ENCODE assay signal across 16 cellular contexts in the genomic region with DNA sequence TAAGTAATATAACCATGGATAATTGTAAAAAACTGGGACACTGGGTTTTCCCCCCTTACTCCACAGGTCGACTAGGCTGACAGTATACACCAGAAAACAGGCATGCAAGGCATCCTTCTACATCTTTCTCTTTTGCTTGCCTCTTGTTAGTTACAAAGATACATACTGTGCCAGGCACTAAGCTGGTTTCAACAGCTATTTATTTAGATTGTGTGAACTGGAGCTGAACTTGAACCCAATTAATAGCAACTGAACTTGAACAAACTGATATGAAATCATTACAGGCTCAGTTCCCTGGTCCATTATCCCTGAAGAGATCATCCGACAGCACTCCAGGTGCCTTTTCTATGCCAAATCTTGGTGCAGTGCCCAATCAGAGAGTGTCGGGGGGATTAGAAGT.
A peak's percentile ranks its signal among the peaks of the same experiment; 100 is the strongest.
DNase-seq lines count a peak whose midpoint lies in the region; ATAC-seq and TF ChIP-seq lines count a peak whose summit lies in the region.
"Had no signal": no experiment of that assay in that cellular context is flagged by ENCODE, and none has a peak within 500 bp of the region (broad histone marks: within the 10 kb centered on the region; RNA-seq: fewer than 3 reads in every experiment).

No MANE protein-coding gene starts in this region.

- no peak for TF ChIP-seq CTCF in HFFc6 (IDR thresholded peaks at IDR 0.05)

- ATAC-seq in GM18867 (IDR thresholded peaks at IDR 0.05; ENCODE audit: unreplicated experiment) (no peak), HG03039 (IDR thresholded peaks at IDR 0.05; ENCODE audit: unreplicated experiment) (no peak)

- no peak overlapping the region for H3K4me3 Mint-ChIP-seq in HFFc6
- H3K4me3 Mint-ChIP-seq: CD8-positive, alpha-beta memory T cell had no signal

- no peaks in the 10 kb centered on the region for H3K27me3 Mint-ChIP-seq in HFFc6 (ENCODE audit: insufficient read depth)

- H3K9me3 Mint-ChIP-seq in HFFc6, result no peaks in the 10 kb centered on the region

- H3K4me1 Mint-ChIP-seq in HFFc6 (ENCODE audit: low read depth), result peaks cover 34% of the 10 kb centered on the region

- peak overlapping the region; percentile 49; the same call in 1 of the 2 replicates for H3K27ac Mint-ChIP-seq in HFFc6
- H3K27ac Mint-ChIP-seq: CD8-positive, alpha-beta memory T cell had no signal

- H3K36me3 Mint-ChIP-seq in HFFc6 (ENCODE audit: low read depth), result no peaks in the 10 kb centered on the region
- H3K36me3 Mint-ChIP-seq: CD8-positive, alpha-beta memory T cell had no signal

- peak; percentile 10 for DNase-seq in NCI-H345 (lab: John Stamatoyannopoulos, UW)
- no peak for DNase-seq in NCI-H345 treated with DMSO at 0.1 percent for 48 hours (lab: John Stamatoyannopoulos, UW; ENCODE audit: unreplicated experiment)
- no peak for DNase-seq in HFFc6
- peak; percentile 23 for DNase-seq in pons (ENCODE audit: low spot score)
- DNase-seq in activated T-cell treated with anti-CD3 and anti-CD28 coated beads, Interleukin-2, amount 50 U/mL, for 48 hours, result no peak
- DNase-seq: CD8-positive, alpha-beta memory T cell; H7; NCI-H1048; NCI-H1930; NCI-H526 treated with DMSO at 0.1 percent for 48 hours had no signal

- H3K27ac ChIP-seq in cingulate gyrus (ENCODE audit: low read depth, low read length), result peak overlapping the region; percentile 7
- H3K27ac ChIP-seq: BLaER1 treated with 17β-estradiol and CSF1 and Interleukin-3, amounts not matched to agents 10 nM and 100 nM; RWPE1; SJSA1 had no signal

Comparison
In these comparisons a context has a peak if more than half of its experiments do, and no peak if none do; other contexts are left out.
1. DNase-seq: peak in NCI-H345 (single experiment) and pons (single experiment); none in NCI-H345 treated with DMSO at 0.1 percent for 48 hours (single experiment), HFFc6 (single experiment) and activated T-cell treated with anti-CD3 and anti-CD28 coated beads, Interleukin-2, amount 50 U/mL, for 48 hours (0 of 2).